Comparison of ENCODE assay signal across 8 cellular contexts in the genomic region with DNA sequence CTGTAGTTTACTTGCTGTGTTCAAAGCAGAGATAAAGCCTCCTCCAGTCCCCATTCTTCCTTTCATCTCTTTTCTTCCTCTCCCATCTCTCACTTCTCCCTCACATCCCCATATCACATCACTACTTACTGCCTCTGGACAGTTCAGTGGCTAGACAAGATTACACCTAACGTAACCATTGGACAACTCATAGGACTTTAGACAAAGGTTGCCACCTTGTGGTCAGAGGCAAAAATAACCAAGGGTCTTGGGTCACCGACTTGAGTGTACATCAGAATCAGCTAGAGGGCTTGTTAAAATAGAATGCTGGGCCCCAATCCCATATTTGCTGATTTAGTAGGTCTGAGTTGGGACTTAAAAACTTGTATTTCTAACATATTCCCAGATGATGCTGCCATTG.
DNase-seq lines count a peak whose midpoint lies in the region; ATAC-seq and TF ChIP-seq lines count a peak whose summit lies in the region.

No MANE protein-coding gene starts in this region.

- peak; percentile 81 for ATAC-seq in GM18861 (IDR thresholded peaks at IDR 0.05; ENCODE audit: unreplicated experiment)
- ATAC-seq in HG02759 (IDR thresholded peaks at IDR 0.05; ENCODE audit: unreplicated experiment): no peak

- no peaks in the 10 kb centered on the region for H3K36me3 ChIP-seq in Caco-2 (ENCODE audit: control insufficient read depth, insufficient read depth, low read length)

- peaks cover 6% of the 10 kb centered on the region for H3K4me1 Mint-ChIP-seq in Caco-2 (ENCODE audit: low read depth, unreplicated experiment)

- CTCF ChIA-PET in Caco-2 (lab: Charles Lee): interaction anchor here (1.0 kb wide), 2 partner anchors 109 to 479 kb away, joined by 3 to 5 read pairs; a partner anchor contains a TSS

- H3K9me3 ChIP-seq in Caco-2: no peaks in the 10 kb centered on the region

- H3K27me3 Mint-ChIP-seq in Caco-2 (ENCODE audit: insufficient read depth, unreplicated experiment): no peaks in the 10 kb centered on the region

- H3K36me3 Mint-ChIP-seq in Caco-2 (ENCODE audit: insufficient read depth, unreplicated experiment): no peaks in the 10 kb centered on the region

- no peak overlapping the region for H3K4me3 Mint-ChIP-seq in Caco-2 (ENCODE audit: unreplicated experiment)

- DNase-seq in Caco-2: peak; percentile 50
- DNase-seq in LHCN-M2 (ENCODE audit: low read depth): peak; percentile 25
- DNase-seq in SK-N-DZ (ENCODE audit: low spot score): peak; percentile 80
- DNase-seq in dorsolateral prefrontal cortex: peak in 3 of 10 donors; percentile 7 to 48 (median 42)
- DNase-seq in myocyte (ENCODE audit: low read depth): peak; percentile 48
- DNase-seq in activated effector memory CD4-positive, alpha-beta T cell treated with anti-CD3 and anti-CD28 coated beads, Interleukin-2, amount 50 U/mL, for 16 hours: no peak

- no peak overlapping the region for H3K27ac ChIP-seq in dorsolateral prefrontal cortex

- no peaks in the 10 kb centered on the region for H3K4me1 ChIP-seq in Caco-2

- H3K4me3 ChIP-seq in Caco-2 (ENCODE audit: low read depth, low read length) (no peak overlapping the region), dorsolateral prefrontal cortex (no peak overlapping the region)

- no TSS peak for BruUV-seq in Caco-2 (replicated peaks; lab: Mats Ljungman, UMichigan)

- intact Hi-C loops in Caco-2 (cut with micrococcal nuclease; ENCODE audit: unreplicated experiment): loop anchor here (1.0 kb wide), 2 partner anchors 112 to 480 kb away; no protein-coding TSS in a partner anchor
- intact Hi-C loops in dorsolateral prefrontal cortex (cut with DNase I): loop anchor here in 1 of 2 donors (5.0 to 10.0 kb wide), 2 partner anchors 478 to 655 kb away; a partner anchor contains a TSS

- TF ChIP-seq CTCF in Caco-2 (IDR thresholded peaks at IDR 0.05; ENCODE audit: insufficient read depth in 1 of 2, low read depth in 1 of 2, low read length in 1 of 2, severe bottlenecking in 1 of 2, unreplicated experiment in 1 of 2): peak; percentile 36 to 45
- TF ChIP-seq CTCF in dorsolateral prefrontal cortex (IDR thresholded peaks at IDR 0.05 in 54 of 56, conservative IDR thresholded peaks at IDR 0.05 in 2 of 56; ENCODE audit: low read depth in 1 of 56, partially characterized antibody in 56 of 56): peak in 55 of 56 donors; percentile 21 to 74 (median 56)

- H3K27me3 ChIP-seq in Caco-2 (replicated peaks; ENCODE audit: control insufficient read depth, insufficient read depth, low read length) (no peaks in the 10 kb centered on the region), dorsolateral prefrontal cortex (peaks cover 0 to 61% (median 7%) of the 10 kb centered on the region in 45 donors)

- POLR2A ChIA-PET in Caco-2 (lab: Charles Lee): no interaction called here

- no peak overlapping the region for H3K27ac Mint-ChIP-seq in Caco-2 (ENCODE audit: unreplicated experiment)

- H3K9me3 Mint-ChIP-seq in Caco-2 (ENCODE audit: unreplicated experiment): no peaks in the 10 kb centered on the region
